Comparison of ENCODE assay signal across 25 cellular contexts in genomic region chr5:60927450-60927849, GRCh38. TPM values are rescaled to one million over a fixed set of nuclear protein-coding genes. Genes with fewer than 3 reads are reported as not detected.
DNase-seq lines count a peak whose midpoint lies in the region; ATAC-seq, FAIRE-seq and TF ChIP-seq lines count a peak whose summit lies in the region.
"Had no signal": no experiment of that assay in that cellular context is flagged by ENCODE, and none has a peak within 500 bp of the region (broad histone marks: within the 10 kb centered on the region; RNA-seq: fewer than 3 reads in every experiment).

No MANE protein-coding gene starts in this region.

- in situ Hi-C loops in HepG2 (cut with HindIII; ENCODE audit: extremely low pct_ligation_motif_present, low pct_unique_long_range_greater_than_20kb): no loop called here

- H4K20me1 ChIP-seq in HepG2 (ENCODE audit: insufficient read depth, low read length): no peaks in the 10 kb centered on the region

- TF ChIP-seq CTCF in liver (IDR thresholded peaks at IDR 0.05; ENCODE audit: low read depth, low read length, missing input control) (no peak), HepG2 (CRISPR knock-in tag; IDR thresholded peaks at IDR 0.05) (no peak), right lobe of liver (IDR thresholded peaks at IDR 0.05) (no peak)

- H3K27me3 Mint-ChIP-seq in activated CD4-positive, alpha-beta T cell treated with anti-CD3 and anti-CD28 coated beads, Interleukin-2, amount 10 ng/mL, durations not matched to agents 7 days and 5 days: no peaks in the 10 kb centered on the region
- H3K27me3 Mint-ChIP-seq: CD4-positive, alpha-beta memory T cell; CD4-positive, CD25-positive, alpha-beta regulatory T cell; CD8-positive, alpha-beta memory T cell had no signal

- no peak overlapping the region for H3K4me3 ChIP-seq in liver (ENCODE audit: low read depth in 1 of 3, low read length in 3 of 3)
- H3K4me3 ChIP-seq in HepG2 (replicated peaks in 1 of 3; ENCODE audit: insufficient read depth in 1 of 3, low read depth in 2 of 3, low read length in 3 of 3): no peak overlapping the region
- H3K4me3 ChIP-seq in right lobe of liver: no peak overlapping the region
- H3K4me3 ChIP-seq: BLaER1, GM12878 had no signal

- TF ChIP-seq EP300 in HepG2 (IDR thresholded peaks at IDR 0.05; ENCODE audit: low read depth in 2 of 2, low read length in 2 of 2): no peak
- TF ChIP-seq EP300 in HepG2 (CRISPR knock-in tag; IDR thresholded peaks at IDR 0.05; ENCODE audit: borderline replicate concordance): no peak

- no peak overlapping the region for H3K4me3 Mint-ChIP-seq in activated CD4-positive, alpha-beta T cell treated with anti-CD3 and anti-CD28 coated beads, Interleukin-2, amount 10 ng/mL, durations not matched to agents 7 days and 5 days
- H3K4me3 Mint-ChIP-seq: CD14-positive monocyte; CD4-positive, alpha-beta memory T cell; CD4-positive, CD25-positive, alpha-beta regulatory T cell; CD8-positive, alpha-beta memory T cell had no signal

- H3K4me1 ChIP-seq in liver (ENCODE audit: control insufficient read depth in 4 of 4, insufficient read depth in 4 of 4, low read length in 3 of 4) (no peaks in the 10 kb centered on the region), HepG2 (ENCODE audit: insufficient read depth, low read length) (no peaks in the 10 kb centered on the region), right lobe of liver (peaks cover 0 to 8% (median 0%) of the 10 kb centered on the region in 4 donors)
- H3K4me1 ChIP-seq: BE2C, BLaER1 had no signal

- TF ChIP-seq RAD21 in liver (IDR thresholded peaks at IDR 0.05): peak in 1 of 2 donors; percentile 7
- no peak for TF ChIP-seq RAD21 in HepG2 (CRISPR knock-in tag; IDR thresholded peaks at IDR 0.05)

- peaks cover 9% of the 10 kb centered on the region for H3K36me3 Mint-ChIP-seq in activated CD4-positive, alpha-beta T cell treated with anti-CD3 and anti-CD28 coated beads, Interleukin-2, amount 10 ng/mL, durations not matched to agents 7 days and 5 days (ENCODE audit: low read depth)

- no peaks in the 10 kb centered on the region for H3K79me2 ChIP-seq in HepG2 (ENCODE audit: insufficient read depth, low read length)

- DNase-seq in HepG2 (ENCODE audit: low spot score): no peak
- peak in 1 of 3 donors; percentile 49 for DNase-seq in right lobe of liver
- DNase-seq in activated CD4-positive, CD25-positive, alpha-beta regulatory T cell (lab: John Stamatoyannopoulos, UW): no peak
- DNase-seq in activated CD4-positive, alpha-beta T cell treated with anti-CD3 and anti-CD28 coated beads, Interleukin-2, amount 10 ng/mL, durations not matched to agents 7 days and 5 days: no peak
- DNase-seq: 8988T; ACHN; BE2C; C1 segment of cervical spinal cord; CD4-positive, alpha-beta memory T cell; CD4-positive, CD25-positive, alpha-beta regulatory T cell; CD8-positive, alpha-beta memory T cell; COR-L47; DMS 273 treated with DMSO at 0.1 percent for 48 hours; DMS153; DMS53; DMS79; DND-41; EL; GDM1 had no signal

- ATAC-seq in HepG2 (no peak), right lobe of liver (peak; percentile 70 to 97 (median 83))
- ATAC-seq: GM12878 had no signal

- BruUV-seq in HepG2 (replicated peaks; lab: Mats Ljungman, UMichigan): no TSS peak

- no peaks in the 10 kb centered on the region for H3K4me1 Mint-ChIP-seq in activated CD4-positive, alpha-beta T cell treated with anti-CD3 and anti-CD28 coated beads, Interleukin-2, amount 10 ng/mL, durations not matched to agents 7 days and 5 days
- H3K4me1 Mint-ChIP-seq: CD14-positive monocyte; CD8-positive, alpha-beta memory T cell had no signal

- no peak overlapping the region for H3K27ac Mint-ChIP-seq in activated CD4-positive, alpha-beta T cell treated with anti-CD3 and anti-CD28 coated beads, Interleukin-2, amount 10 ng/mL, durations not matched to agents 7 days and 5 days
- H3K27ac Mint-ChIP-seq: CD4-positive, CD25-positive, alpha-beta regulatory T cell; CD8-positive, alpha-beta memory T cell had no signal

- CTCF ChIA-PET in HepG2 (lab: Yijun Ruan, JAX; ENCODE audit: low intra/inter-chr PET ratio, low total read pairs): no interaction called here
- CTCF ChIA-PET in activated CD4-positive, alpha-beta T cell treated with anti-CD3 and anti-CD28 coated beads, Interleukin-2, amount 10 ng/mL, durations not matched to agents 7 days and 5 days (lab: Charles Lee): no interaction called here

- POLR2A ChIA-PET in HepG2 (lab: Yijun Ruan, JAX): no interaction called here
- POLR2A ChIA-PET in activated CD4-positive, alpha-beta T cell treated with anti-CD3 and anti-CD28 coated beads, Interleukin-2, amount 10 ng/mL, durations not matched to agents 7 days and 5 days (lab: Charles Lee): no interaction called here

- H3K27me3 ChIP-seq in liver (ENCODE audit: control insufficient read depth in 4 of 4, insufficient read depth in 4 of 4, low read length in 3 of 4): no peaks in the 10 kb centered on the region
- H3K27me3 ChIP-seq in HepG2 (ENCODE audit: control insufficient read depth in 1 of 2, insufficient read depth in 2 of 2, low read length in 2 of 2): no peaks in the 10 kb centered on the region
- no peaks in the 10 kb centered on the region for H3K27me3 ChIP-seq in right lobe of liver
- H3K27me3 ChIP-seq: BE2C, BLaER1 had no signal

- intact Hi-C loops in HepG2 (cut with micrococcal nuclease; ENCODE audit: unreplicated experiment) (no loop called here), right lobe of liver (cut with DNase I) (no loop called here)

- H3K27ac ChIP-seq in liver (ENCODE audit: low read depth in 1 of 2, low read length in 2 of 2) (no peak overlapping the region), HepG2 (ENCODE audit: extremely low read length, insufficient read depth, low read length) (no peak overlapping the region), right lobe of liver (no peak overlapping the region)
- H3K27ac ChIP-seq: BLaER1 had no signal

- H3K9me3 Mint-ChIP-seq in activated CD4-positive, alpha-beta T cell treated with anti-CD3 and anti-CD28 coated beads, Interleukin-2, amount 10 ng/mL, durations not matched to agents 7 days and 5 days: no peaks in the 10 kb centered on the region
- H3K9me3 Mint-ChIP-seq: CD14-positive monocyte; CD4-positive, alpha-beta memory T cell; CD8-positive, alpha-beta memory T cell had no signal

- H3K36me3 ChIP-seq in liver (ENCODE audit: control insufficient read depth in 4 of 4, insufficient read depth in 3 of 4, low read depth in 1 of 4, low read length in 3 of 4) (no peaks in the 10 kb centered on the region), HepG2 (replicated peaks in 1 of 2; ENCODE audit: control insufficient read depth in 1 of 2, insufficient read depth in 2 of 2, low read length in 2 of 2) (peaks cover 5 to 28% of the 10 kb centered on the region in 2 experiments; a peak in 4 of 5 replicates), right lobe of liver (peaks cover 0 to 4% (median 0%) of the 10 kb centered on the region in 4 donors)

- TF ChIP-seq POLR2A in HepG2 (IDR thresholded peaks at IDR 0.05; ENCODE audit: insufficient read depth in 1 of 2, low read depth in 2 of 2, low read length in 2 of 2) (no peak), right lobe of liver (IDR thresholded peaks at IDR 0.05) (no peak)

- no peak for FAIRE-seq in HepG2 (lab: Jason Lieb, UNC)
- FAIRE-seq: A204.1, GM12878, GM18507 had no signal

- no peak overlapping the region for H3K4me2 ChIP-seq in HepG2 (ENCODE audit: low read depth, low read length)
- H3K4me2 ChIP-seq: BLaER1 had no signal

- H2AFZ ChIP-seq in HepG2 (ENCODE audit: low read length): no peak overlapping the region

- no peaks in the 10 kb centered on the region for H3K9me3 ChIP-seq in liver (ENCODE audit: control insufficient read depth in 4 of 4, low read length in 3 of 4)
- H3K9me3 ChIP-seq in HepG2 (ENCODE audit: low read length): no peaks in the 10 kb centered on the region
- H3K9me3 ChIP-seq in right lobe of liver: no peaks in the 10 kb centered on the region
- H3K9me3 ChIP-seq: BE2C, BLaER1 had no signal

- H3K9ac ChIP-seq in liver (ENCODE audit: low read depth in 1 of 2, low read length in 2 of 2): no peak overlapping the region
- H3K9ac ChIP-seq in HepG2 (ENCODE audit: insufficient read depth, low read depth, low read length): no peak overlapping the region
- H3K9ac ChIP-seq: BLaER1 had no signal

RNA-seq across cellular contexts. Expression of gene ERCC8, which starts 17.4 kb away (rescaled TPM):
- 10 to 100 TPM in 1 of 2 donors, 1 to 10 TPM in 1; 8.3 to 14.5 TPM for total RNA-seq in liver
- polyA plus RNA-seq in liver: 1 to 10 TPM; 2.6 to 4.1 TPM
- 35.2 and 60.1 TPM in 2 replicates for total RNA-seq in HepG2 (2016; rRNA removed; fragmentation: Illumina TruSeq; extraction: Trizol)
- 12.2 and 13.6 TPM in 2 replicates for total RNA-seq in HepG2 (2016; cell fraction: cytosol; rRNA removed; fragmentation: Illumina TruSeq; extraction: Trizol; ENCODE audit: low read depth)
- total RNA-seq in HepG2 (2016; cell fraction: insoluble cytoplasmic fraction; rRNA removed; fragmentation: Illumina TruSeq; extraction: Trizol): 34.4 and 58.2 TPM in 2 replicates
- 32.0 and 33.3 TPM in 2 replicates for total RNA-seq in HepG2 (2016; cell fraction: membrane; rRNA removed; fragmentation: Illumina TruSeq; extraction: Trizol)
- 35.1 and 43.5 TPM in 2 replicates for total RNA-seq in HepG2 (2016; cell fraction: nucleus; rRNA removed; fragmentation: Illumina TruSeq; extraction: Trizol)
- polyA plus RNA-seq in HepG2 (2011; rRNA removed): 18.4 and 24.4 TPM in 2 replicates
- polyA plus RNA-seq in HepG2 (2011; cell fraction: cytosol; rRNA removed): 14.9 and 21.7 TPM in 2 replicates
- polyA plus RNA-seq in HepG2 (2011; cell fraction: nucleus; rRNA removed): 8.5 and 8.6 TPM in 2 replicates
- 10.8 and 13.1 TPM in 2 replicates for polyA plus RNA-seq in HepG2 (2012)
- polyA plus RNA-seq in HepG2 (2016; cell fraction: cytosol; fragmentation: Illumina TruSeq; extraction: Trizol; ENCODE audit: low read depth): 7.5 and 10.3 TPM in 2 replicates
- polyA plus RNA-seq in HepG2 (2016; cell fraction: insoluble cytoplasmic fraction; fragmentation: Illumina TruSeq; extraction: Trizol; ENCODE audit: low read depth): 32.9 and 36.9 TPM in 2 replicates
- polyA plus RNA-seq in HepG2 (2016; cell fraction: membrane; fragmentation: Illumina TruSeq; extraction: Trizol; ENCODE audit: low read depth): 18.4 and 18.6 TPM in 2 replicates
- 19.7 and 19.8 TPM in 2 replicates for polyA plus RNA-seq in HepG2 (2016; cell fraction: nucleus; fragmentation: Illumina TruSeq; extraction: Trizol; ENCODE audit: insufficient read depth, low read depth)
- 12.8 and 18.6 TPM in 2 replicates for polyA minus RNA-seq in HepG2 (2011; rRNA and poly(A)+ RNA removed; ENCODE audit: low replicate concordance)
- 14.8 and 16.4 TPM in 2 replicates for polyA minus RNA-seq in HepG2 (2011; cell fraction: cytosol; rRNA and poly(A)+ RNA removed)
- 55.2 and 56.1 TPM in 2 replicates for polyA minus RNA-seq in HepG2 (2011; cell fraction: nucleus; rRNA and poly(A)+ RNA removed)
- 10 to 100 TPM in 1 of 6 experiments, 1 to 10 TPM in 5; 4.0 to 10.7 (median 4.5) TPM for total RNA-seq in right lobe of liver
- total RNA-seq in activated CD4-positive, alpha-beta T cell treated with anti-CD3 and anti-CD28 coated beads, Interleukin-2, amount 10 ng/mL, durations not matched to agents 7 days and 5 days: 1 to 10 TPM; 9.9 to 10.0 TPM

RNA-seq across cellular contexts. Expression of gene NDUFAF2, which starts 17.6 kb away (rescaled TPM):
- total RNA-seq in liver: 1 to 10 TPM; 4.3 to 5.4 TPM
- 10 to 100 TPM; 19.6 to 21.3 TPM for polyA plus RNA-seq in liver
- total RNA-seq in HepG2 (2016; rRNA removed; fragmentation: Illumina TruSeq; extraction: Trizol): 78.4 and 111 TPM in 2 replicates
- total RNA-seq in HepG2 (2016; cell fraction: cytosol; rRNA removed; fragmentation: Illumina TruSeq; extraction: Trizol; ENCODE audit: low read depth): 51.9 and 59.9 TPM in 2 replicates
- 77.6 and 110 TPM in 2 replicates for total RNA-seq in HepG2 (2016; cell fraction: insoluble cytoplasmic fraction; rRNA removed; fragmentation: Illumina TruSeq; extraction: Trizol)
- 53.2 and 58.9 TPM in 2 replicates for total RNA-seq in HepG2 (2016; cell fraction: membrane; rRNA removed; fragmentation: Illumina TruSeq; extraction: Trizol)
- total RNA-seq in HepG2 (2016; cell fraction: nucleus; rRNA removed; fragmentation: Illumina TruSeq; extraction: Trizol): 26.0 and 35.1 TPM in 2 replicates
- polyA plus RNA-seq in HepG2 (2011; rRNA removed): 28.5 and 34.0 TPM in 2 replicates
- 15.1 and 18.0 TPM in 2 replicates for polyA plus RNA-seq in HepG2 (2011; cell fraction: cytosol; rRNA removed)
- polyA plus RNA-seq in HepG2 (2011; cell fraction: nucleus; rRNA removed): 4.0 and 5.2 TPM in 2 replicates
- polyA plus RNA-seq in HepG2 (2012): 44.9 and 45.8 TPM in 2 replicates
- polyA plus RNA-seq in HepG2 (2016; cell fraction: cytosol; fragmentation: Illumina TruSeq; extraction: Trizol; ENCODE audit: low read depth): 53.0 and 78.0 TPM in 2 replicates
- 115 and 139 TPM in 2 replicates for polyA plus RNA-seq in HepG2 (2016; cell fraction: insoluble cytoplasmic fraction; fragmentation: Illumina TruSeq; extraction: Trizol; ENCODE audit: low read depth)
- polyA plus RNA-seq in HepG2 (2016; cell fraction: membrane; fragmentation: Illumina TruSeq; extraction: Trizol; ENCODE audit: low read depth): 46.5 and 58.4 TPM in 2 replicates
- 50.1 and 54.5 TPM in 2 replicates for polyA plus RNA-seq in HepG2 (2016; cell fraction: nucleus; fragmentation: Illumina TruSeq; extraction: Trizol; ENCODE audit: insufficient read depth, low read depth)
- polyA minus RNA-seq in HepG2 (2011; rRNA and poly(A)+ RNA removed; ENCODE audit: low replicate concordance): 15.5 and 26.7 TPM in 2 replicates
- 12.7 and 15.5 TPM in 2 replicates for polyA minus RNA-seq in HepG2 (2011; cell fraction: cytosol; rRNA and poly(A)+ RNA removed)
- polyA minus RNA-seq in HepG2 (2011; cell fraction: nucleus; rRNA and poly(A)+ RNA removed): 29.0 TPM in 2 replicates
- total RNA-seq in right lobe of liver: 10 to 100 TPM in 5 of 6 experiments, 1 to 10 TPM in 1; 8.4 to 30.1 (median 11.8) TPM
- 10 to 100 TPM; 18.9 to 22.3 TPM for total RNA-seq in activated CD4-positive, alpha-beta T cell treated with anti-CD3 and anti-CD28 coated beads, Interleukin-2, amount 10 ng/mL, durations not matched to agents 7 days and 5 days
